ENCODE assay signal across 17 cellular contexts in the genomic region with DNA sequence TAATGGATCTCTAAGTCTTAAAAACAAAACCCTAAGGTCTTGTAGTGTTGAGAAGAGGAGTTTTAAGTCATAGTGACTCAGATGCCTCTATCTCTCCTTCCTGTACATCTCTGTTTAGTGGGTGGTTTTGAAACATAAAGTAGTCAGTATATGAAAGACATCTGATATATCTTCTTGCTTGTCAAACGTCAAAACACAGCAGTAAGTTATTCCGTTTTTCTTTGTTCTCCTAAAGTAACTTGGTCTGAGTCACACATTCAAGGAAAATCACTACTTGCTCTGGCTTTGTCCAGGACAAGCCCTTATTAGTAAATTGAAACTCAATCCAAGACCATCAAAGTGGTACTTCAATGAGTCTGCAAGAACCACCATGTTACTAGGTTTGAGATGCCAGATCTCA.
DNase-seq lines count a peak whose midpoint lies in the region; ATAC-seq lines count a peak whose summit lies in the region.
"Had no signal": no experiment of that assay in that cellular context is flagged by ENCODE, and none has a peak within 500 bp of the region (broad histone marks: within the 10 kb centered on the region; RNA-seq: fewer than 3 reads in every experiment).

No MANE protein-coding gene starts in this region.

- WGBS in neuronal stem cell (ENCODE audit: extremely low coverage in 2 of 2, insufficient read length in 2 of 2, insufficient replicate concordance in 1 of 2), 2 donors: no CpG with 5 or more reads among the region's 2 CpGs

- peaks cover 20% of the 10 kb centered on the region for H3K9me3 Mint-ChIP-seq in activated T-cell treated with anti-CD3 and anti-CD28 coated beads, Interleukin-2, amount 50 U/mL, for 24 hours
- peaks cover 23% of the 10 kb centered on the region for H3K9me3 Mint-ChIP-seq in activated naive CD8-positive, alpha-beta T cell treated with anti-CD3 and anti-CD28 coated beads for 36 hours
- H3K9me3 Mint-ChIP-seq in T-helper 2 cell treated with Interferon-gamma antibody and Interleukin-4, amounts not matched to agents 5 μg/mL and 100 μg/mL, for 36 hours: peaks cover 15% of the 10 kb centered on the region
- H3K9me3 Mint-ChIP-seq: CD8-positive, alpha-beta memory T cell; GM23338 had no signal

- H3K18ac ChIP-seq in neuronal stem cell (ENCODE audit: low read length): no peak overlapping the region

- no peak overlapping the region for H2BK12ac ChIP-seq in neuronal stem cell (ENCODE audit: low read length)

- H2BK120ac ChIP-seq in neuronal stem cell (ENCODE audit: low read depth, low read length): no peak overlapping the region

- H3K4me3 Mint-ChIP-seq in activated T-cell treated with anti-CD3 and anti-CD28 coated beads, Interleukin-2, amount 50 U/mL, for 24 hours: no peak overlapping the region
- peak overlapping the region; percentile 32 for H3K4me3 Mint-ChIP-seq in activated naive CD8-positive, alpha-beta T cell treated with anti-CD3 and anti-CD28 coated beads for 36 hours
- H3K4me3 Mint-ChIP-seq in T-helper 2 cell treated with Interferon-gamma antibody and Interleukin-4, amounts not matched to agents 5 μg/mL and 100 μg/mL, for 36 hours: no peak overlapping the region
- H3K4me3 Mint-ChIP-seq: CD8-positive, alpha-beta memory T cell; GM23338 had no signal

- H3K27me3 Mint-ChIP-seq in activated T-cell treated with anti-CD3 and anti-CD28 coated beads, Interleukin-2, amount 50 U/mL, for 24 hours: no peaks in the 10 kb centered on the region
- H3K27me3 Mint-ChIP-seq in activated naive CD8-positive, alpha-beta T cell treated with anti-CD3 and anti-CD28 coated beads for 36 hours: no peaks in the 10 kb centered on the region
- no peaks in the 10 kb centered on the region for H3K27me3 Mint-ChIP-seq in T-helper 2 cell treated with Interferon-gamma antibody and Interleukin-4, amounts not matched to agents 5 μg/mL and 100 μg/mL, for 36 hours (ENCODE audit: low read depth)

- no peaks in the 10 kb centered on the region for H3K9me3 ChIP-seq in neuronal stem cell (replicated peaks in 1 of 2; ENCODE audit: control insufficient read depth in 2 of 2, insufficient read depth in 1 of 2, low read depth in 1 of 2, low read length in 2 of 2)
- H3K9me3 ChIP-seq: BE2C had no signal

- H3K4ac ChIP-seq in neuronal stem cell (ENCODE audit: low read length): no peak overlapping the region

- H3K4me2 ChIP-seq in neuronal stem cell (ENCODE audit: insufficient read depth, low read length, poor library complexity, severe bottlenecking): no peak overlapping the region
- H3K4me2 ChIP-seq: GM23338 had no signal

- no peak overlapping the region for H2BK15ac ChIP-seq in neuronal stem cell (ENCODE audit: low read length)

- H3K14ac ChIP-seq in neuronal stem cell (ENCODE audit: low read length): no peak overlapping the region

- H3K4me3 ChIP-seq in neuronal stem cell (ENCODE audit: low read length in 2 of 2): no peak overlapping the region
- H3K4me3 ChIP-seq: GM23338, K562 had no signal

- no peak overlapping the region for H2AFZ ChIP-seq in neuronal stem cell (ENCODE audit: low read length)
- H2AFZ ChIP-seq: GM23338 had no signal

- peaks cover 58% of the 10 kb centered on the region for H3K4me1 Mint-ChIP-seq in activated T-cell treated with anti-CD3 and anti-CD28 coated beads, Interleukin-2, amount 50 U/mL, for 24 hours (ENCODE audit: low read depth)
- peaks cover 42% of the 10 kb centered on the region for H3K4me1 Mint-ChIP-seq in activated naive CD8-positive, alpha-beta T cell treated with anti-CD3 and anti-CD28 coated beads for 36 hours
- H3K4me1 Mint-ChIP-seq in T-helper 2 cell treated with Interferon-gamma antibody and Interleukin-4, amounts not matched to agents 5 μg/mL and 100 μg/mL, for 36 hours (ENCODE audit: low read depth): peaks cover 17% of the 10 kb centered on the region
- H3K4me1 Mint-ChIP-seq: GM23338 had no signal

- no peak overlapping the region for H3K23ac ChIP-seq in neuronal stem cell (ENCODE audit: low read depth, low read length, poor library complexity)

- H3K79me1 ChIP-seq in neuronal stem cell (ENCODE audit: low read depth, low read length): no peaks in the 10 kb centered on the region

- peaks cover 5% of the 10 kb centered on the region for H3K36me3 Mint-ChIP-seq in activated T-cell treated with anti-CD3 and anti-CD28 coated beads, Interleukin-2, amount 50 U/mL, for 24 hours (ENCODE audit: low read depth)
- H3K36me3 Mint-ChIP-seq in activated naive CD8-positive, alpha-beta T cell treated with anti-CD3 and anti-CD28 coated beads for 36 hours: peaks cover 21% of the 10 kb centered on the region
- H3K36me3 Mint-ChIP-seq in T-helper 2 cell treated with Interferon-gamma antibody and Interleukin-4, amounts not matched to agents 5 μg/mL and 100 μg/mL, for 36 hours (ENCODE audit: low read depth): no peaks in the 10 kb centered on the region

- no peaks in the 10 kb centered on the region for H3K36me3 ChIP-seq in neuronal stem cell (replicated peaks in 1 of 2; ENCODE audit: control insufficient read depth in 2 of 2, insufficient read depth in 2 of 2, low read length in 2 of 2)
- H3K36me3 ChIP-seq: BE2C had no signal

- H2AK5ac ChIP-seq in neuronal stem cell (ENCODE audit: low read depth, low read length): no peak overlapping the region

- no peak overlapping the region for H3K27ac ChIP-seq in neuronal stem cell (replicated peaks; ENCODE audit: low read length)

- H3K27ac Mint-ChIP-seq in activated T-cell treated with anti-CD3 and anti-CD28 coated beads, Interleukin-2, amount 50 U/mL, for 24 hours: peak overlapping the region; percentile 87
- peak overlapping the region; percentile 82 for H3K27ac Mint-ChIP-seq in activated naive CD8-positive, alpha-beta T cell treated with anti-CD3 and anti-CD28 coated beads for 36 hours
- no peak overlapping the region for H3K27ac Mint-ChIP-seq in T-helper 2 cell treated with Interferon-gamma antibody and Interleukin-4, amounts not matched to agents 5 μg/mL and 100 μg/mL, for 36 hours
- H3K27ac Mint-ChIP-seq: CD8-positive, alpha-beta memory T cell; GM23338 had no signal

- no peak for DNase-seq in activated T-cell treated with anti-CD3 and anti-CD28 coated beads, Interleukin-2, amount 50 U/mL, for 24 hours
- no peak for DNase-seq in activated T-cell treated with anti-CD3 and anti-CD28 coated beads, Interleukin-2, amount 50 U/mL, for 1 hour
- DNase-seq in HT1080 (ENCODE audit: low read depth): peak; percentile 44
- DNase-seq in activated naive CD8-positive, alpha-beta T cell treated with anti-CD3 and anti-CD28 coated beads for 36 hours: no peak
- peak; percentile 44 for DNase-seq in putamen (ENCODE audit: low spot score)
- DNase-seq in T-helper 2 cell treated with Interferon-gamma antibody and Interleukin-4, amounts not matched to agents 5 μg/mL and 100 μg/mL, for 36 hours (ENCODE audit: low spot score): no peak
- no peak for DNase-seq in neuronal stem cell (ENCODE audit: low spot score)
- DNase-seq: BE2C; CD8-positive, alpha-beta memory T cell; NCI-H1436 treated with DMSO at 0.1 percent for 48 hours; NCI-H2081 treated with DMSO at 0.1 percent for 48 hours; NCI-H69; NK-92 treated with Interleukin-12 subunit alpha and Interleukin-12 subunit beta, amount 100 ng/mL, for 24 hours; PC-3 had no signal

- H2BK5ac ChIP-seq in neuronal stem cell (ENCODE audit: low read length): no peak overlapping the region

- no peak overlapping the region for H3K9ac ChIP-seq in neuronal stem cell (ENCODE audit: low read depth, low read length, poor library complexity)

- H4K91ac ChIP-seq in neuronal stem cell (ENCODE audit: low read depth, low read length, poor library complexity): no peak overlapping the region

- no peaks in the 10 kb centered on the region for H3K4me1 ChIP-seq in neuronal stem cell (ENCODE audit: control insufficient read depth in 2 of 2, insufficient read depth in 1 of 2, low read depth in 1 of 2, low read length in 2 of 2)
- H3K4me1 ChIP-seq: BE2C had no signal

- H3K27me3 ChIP-seq in neuronal stem cell (ENCODE audit: control insufficient read depth in 3 of 3, insufficient read depth in 3 of 3, low read depth in 1 of 3, low read length in 3 of 3): no peaks in the 10 kb centered on the region
- H3K27me3 ChIP-seq: BE2C had no signal

- ATAC-seq in HG03095 (IDR thresholded peaks at IDR 0.05; ENCODE audit: unreplicated experiment): no peak
- ATAC-seq: GM23338, K562, PC-3 had no signal

- H4K8ac ChIP-seq in neuronal stem cell (ENCODE audit: low read depth, low read length): no peak overlapping the region

Comparison
In these comparisons a context has a peak if more than half of its experiments do, and no peak if none do; other contexts are left out.
1. DNase-seq: peak in HT1080 (single experiment) and putamen (single experiment); none in activated T-cell treated with anti-CD3 and anti-CD28 coated beads, Interleukin-2, amount 50 U/mL, for 24 hours (single experiment), activated T-cell treated with anti-CD3 and anti-CD28 coated beads, Interleukin-2, amount 50 U/mL, for 1 hour (single experiment), activated naive CD8-positive, alpha-beta T cell treated with anti-CD3 and anti-CD28 coated beads for 36 hours (single experiment), T-helper 2 cell treated with Interferon-gamma antibody and Interleukin-4, amounts not matched to agents 5 μg/mL and 100 μg/mL, for 36 hours (single experiment) and neuronal stem cell (single experiment).